In the genomic region with DNA sequence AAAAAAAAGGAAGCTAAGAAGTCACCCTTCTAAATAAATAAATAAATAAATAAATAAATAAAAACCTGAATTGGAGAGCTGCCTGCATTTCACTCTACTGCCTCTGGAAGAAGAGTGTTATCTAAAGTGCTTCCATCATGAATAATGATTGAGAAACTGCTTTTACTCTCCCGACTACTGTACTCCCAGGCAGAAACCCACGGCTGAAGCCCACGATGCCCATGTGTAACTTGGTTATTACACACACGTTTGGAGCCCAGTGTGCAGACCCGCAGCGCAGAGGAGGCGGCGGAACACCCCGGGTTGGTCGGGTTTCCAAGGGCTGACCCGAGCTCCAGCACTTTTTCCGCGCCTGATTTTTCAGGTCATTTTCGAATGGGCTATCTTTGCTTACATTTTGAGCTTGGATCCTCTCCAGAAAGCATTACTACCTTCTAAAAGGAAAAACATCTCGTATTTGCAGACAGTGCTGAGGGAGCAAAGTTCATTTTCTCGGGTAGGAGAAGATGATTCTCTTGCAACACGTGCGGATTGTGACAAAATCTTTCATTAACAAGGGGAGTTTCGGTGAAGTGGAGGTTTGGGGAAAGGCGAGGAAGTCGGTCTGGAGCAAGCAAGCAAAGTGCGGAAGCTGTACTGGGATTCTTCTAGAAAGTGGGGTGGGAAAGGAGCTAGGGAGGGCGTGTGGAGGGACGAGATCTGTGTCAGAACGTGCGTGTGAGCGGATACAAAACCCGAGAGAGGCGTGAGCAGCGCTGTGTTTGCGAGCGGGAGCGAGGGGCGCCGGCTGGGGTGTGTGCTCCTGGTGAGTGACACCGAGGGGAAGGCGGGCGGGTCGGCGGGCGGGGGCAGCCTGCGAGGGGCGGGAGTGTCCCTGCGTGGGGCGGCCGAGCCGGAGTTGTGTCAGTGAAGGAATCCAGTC, we compare ENCODE assay signal across 8 cellular contexts. TPM values are rescaled to one million over a fixed set of nuclear protein-coding genes. Genes with fewer than 3 reads are reported as not detected.
DNase-seq lines count a peak whose midpoint lies in the region; TF ChIP-seq lines count a peak whose summit lies in the region.

A gene with protein sequence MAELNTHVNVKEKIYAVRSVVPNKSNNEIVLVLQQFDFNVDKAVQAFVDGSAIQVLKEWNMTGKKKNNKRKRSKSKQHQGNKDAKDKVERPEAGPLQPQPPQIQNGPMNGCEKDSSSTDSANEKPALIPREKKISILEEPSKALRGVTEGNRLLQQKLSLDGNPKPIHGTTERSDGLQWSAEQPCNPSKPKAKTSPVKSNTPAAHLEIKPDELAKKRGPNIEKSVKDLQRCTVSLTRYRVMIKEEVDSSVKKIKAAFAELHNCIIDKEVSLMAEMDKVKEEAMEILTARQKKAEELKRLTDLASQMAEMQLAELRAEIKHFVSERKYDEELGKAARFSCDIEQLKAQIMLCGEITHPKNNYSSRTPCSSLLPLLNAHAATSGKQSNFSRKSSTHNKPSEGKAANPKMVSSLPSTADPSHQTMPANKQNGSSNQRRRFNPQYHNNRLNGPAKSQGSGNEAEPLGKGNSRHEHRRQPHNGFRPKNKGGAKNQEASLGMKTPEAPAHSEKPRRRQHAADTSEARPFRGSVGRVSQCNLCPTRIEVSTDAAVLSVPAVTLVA (plus strand): TSS at position 897 of the 922 bp plus-strand sequence. CDS start 82,552 bp downstream, outside the sequence.

- CTCF ChIA-PET in mammary epithelial cell (lab: Charles Lee; ENCODE audit: low non-redundant PET), result interaction anchor here (0.6 to 1.2 kb wide), 2 partner anchors 13 to 321 kb away, joined by 6 to 16 read pairs; no protein-coding TSS in a partner anchor

- H3K9ac ChIP-seq in mammary epithelial cell (ENCODE audit: insufficient read depth, low read length), result peak within 1 kb of the TSS; percentile 98
- peak within 1 kb of the TSS; percentile 93 for H3K9ac ChIP-seq in iPS-20b (ENCODE audit: low read depth, low read length)
- H3K9ac ChIP-seq in skeletal muscle satellite cell (ENCODE audit: low read depth, low read length), result peak within 1 kb of the TSS; percentile 92

- in situ Hi-C loops in mammary epithelial cell (cut with MboI; ENCODE audit: low sequenced_read_pairs in 2 of 2), result loop anchor here in 1 of 2 donors (10.0 kb wide), 1 partner anchor 321 kb away; no protein-coding TSS in a partner anchor

- peaks cover 48% of the 10 kb centered on the region for H3K79me2 ChIP-seq in mammary epithelial cell (ENCODE audit: insufficient read depth, low read length)

- H3K4me1 ChIP-seq in mammary epithelial cell (ENCODE audit: insufficient read depth, low read length) (peaks cover 58% of the 10 kb centered on the region), iPS-20b (ENCODE audit: insufficient read depth, low read length) (peaks cover 22% of the 10 kb centered on the region; the same call in 1 of the 2 replicates), skeletal muscle satellite cell (ENCODE audit: control insufficient read depth, insufficient read depth, low read length) (peaks cover 55% of the 10 kb centered on the region)

- peak within 1 kb of the TSS; percentile 97 for H3K27ac ChIP-seq in mammary epithelial cell (ENCODE audit: insufficient read depth, low read depth, low read length)
- H3K27ac ChIP-seq in iPS-20b (ENCODE audit: low read length), result peak within 1 kb of the TSS; percentile 83

- H3K36me3 ChIP-seq in mammary epithelial cell (ENCODE audit: insufficient read depth, low read length), result no peaks in the 10 kb centered on the region
- no peaks in the 10 kb centered on the region for H3K36me3 ChIP-seq in iPS-20b (ENCODE audit: insufficient read depth, low read depth, low read length)
- H3K36me3 ChIP-seq in skeletal muscle satellite cell (ENCODE audit: insufficient read depth, low read length), result no peaks in the 10 kb centered on the region

- H3K4me3 ChIP-seq in GM08714 (ENCODE audit: low read length), result peak within 1 kb of the TSS; percentile 83
- H3K4me3 ChIP-seq in WI38 (ENCODE audit: low read depth, low read length), result peak within 1 kb of the TSS; percentile 79
- peak within 1 kb of the TSS; percentile 75 to 88 (median 83) for H3K4me3 ChIP-seq in mammary epithelial cell (replicated peaks in 1 of 3; ENCODE audit: insufficient read depth in 1 of 3, low read depth in 2 of 3, low read length in 3 of 3)
- H3K4me3 ChIP-seq in iPS-20b (ENCODE audit: low read length), result peak within 1 kb of the TSS; percentile 88
- H3K4me3 ChIP-seq in skeletal muscle satellite cell (ENCODE audit: low read length), result peak within 1 kb of the TSS; percentile 84

- intact Hi-C loops in mammary epithelial cell (cut with micrococcal nuclease), result loop anchor here (2.0 to 10.0 kb wide), 4 partner anchors 99 to 176 kb away; no protein-coding TSS in a partner anchor

- no peaks in the 10 kb centered on the region for H3K9me3 ChIP-seq in mammary epithelial cell (replicated peaks; ENCODE audit: insufficient read depth, low read length)
- no peaks in the 10 kb centered on the region for H3K9me3 ChIP-seq in iPS-20b (ENCODE audit: insufficient read depth, low read depth, low read length)
- H3K9me3 ChIP-seq in skeletal muscle satellite cell (replicated peaks; ENCODE audit: low read length), result no peaks in the 10 kb centered on the region

- DNase-seq in HCEC 1CT (peak; percentile 73), NCI-H1092 (lab: John Stamatoyannopoulos, UW) (peak; percentile 18), mammary epithelial cell (peak; percentile 80), AML-193 (lab: John Stamatoyannopoulos, UW) (no peak)

- no peaks in the 10 kb centered on the region for H4K20me1 ChIP-seq in mammary epithelial cell (ENCODE audit: insufficient read depth, low read length)

- TF ChIP-seq CTCF in WI38 (IDR thresholded peaks at IDR 0.05; ENCODE audit: low read depth, low read length) (no peak), mammary epithelial cell (conservative IDR thresholded peaks at IDR 0.05 in 1 of 2, IDR thresholded peaks at IDR 0.05 in 1 of 2; ENCODE audit: extremely low read depth in 1 of 2, insufficient read depth in 1 of 2, low read depth in 1 of 2, low read length in 2 of 2) (peak; percentile 3 to 28)

- dilution Hi-C loops in mammary epithelial cell (cut with HindIII; ENCODE audit: low sequenced_read_pairs), result loop anchor here (5.0 kb wide), 1 partner anchor 34 kb away; no protein-coding TSS in a partner anchor

- TSS peak; percentile 28 for BruUV-seq in mammary epithelial cell (replicated peaks; lab: Mats Ljungman, UMichigan)

- H2AFZ ChIP-seq in mammary epithelial cell (ENCODE audit: low read depth, low read length), result peak within 1 kb of the TSS; percentile 90

- H3K27me3 ChIP-seq in mammary epithelial cell (ENCODE audit: insufficient read depth, low read length), result no peaks in the 10 kb centered on the region
- H3K27me3 ChIP-seq in iPS-20b (ENCODE audit: insufficient read depth, low read length), result no peaks in the 10 kb centered on the region
- H3K27me3 ChIP-seq in skeletal muscle satellite cell (ENCODE audit: control insufficient read depth, insufficient read depth, low read length), result no peaks in the 10 kb centered on the region

- H3K4me2 ChIP-seq in mammary epithelial cell (ENCODE audit: insufficient read depth, low read depth, low read length) (peak within 1 kb of the TSS; percentile 98), skeletal muscle satellite cell (ENCODE audit: low read length) (peak within 1 kb of the TSS; percentile 93)

- 2% methylated on average over 22 of the region's 47 CpGs for WGBS in mammary epithelial cell (ENCODE audit: low coverage, missing lambda C conversion rate)

RNA-seq across cellular contexts. Expression of the gene that starts here (rescaled TPM):
- total RNA-seq in mammary epithelial cell, result 10 to 100 TPM; 60.0 to 98.2 TPM
- 119 TPM for polyA plus RNA-seq in mammary epithelial cell
- 87.0 TPM for polyA minus RNA-seq in mammary epithelial cell
- 42.8 and 47.8 TPM in 2 replicates for total RNA-seq in skeletal muscle satellite cell (2012; rRNA removed)

Comparison
In these comparisons a context has a peak if more than half of its experiments do, and no peak if none do; other contexts are left out.
1. DNase-seq: peak in HCEC 1CT (single experiment), NCI-H1092 (single experiment) and mammary epithelial cell (single experiment); none in AML-193 (0 of 2).
2. Peak in every context shown above with its lines, with median percentiles within 50 percentile points of each other: H3K4me3 ChIP-seq and H3K9ac ChIP-seq.